ENCODE assay signal across 20 cellular contexts in genomic region chr7:141280100-141280499, GRCh38.
DNase-seq lines count a peak whose midpoint lies in the region; ATAC-seq and TF ChIP-seq lines count a peak whose summit lies in the region.
"Had no signal": no experiment of that assay in that cellular context is flagged by ENCODE, and none has a peak within 500 bp of the region (broad histone marks: within the 10 kb centered on the region; RNA-seq: fewer than 3 reads in every experiment).

No MANE protein-coding gene starts in this region.

- H3F3A ChIP-seq in GM23338 (replicated peaks; ENCODE audit: low read depth), result no peaks in the 10 kb centered on the region

- H3K9me3 ChIP-seq in right atrium auricular region (no peaks in the 10 kb centered on the region), tibial artery (no peaks in the 10 kb centered on the region)
- H3K9me3 ChIP-seq: Peyer's patch, SJCRH30 had no signal

- intact Hi-C loops in tibial artery (cut with DNase I; ENCODE audit: low total_unique reads), result no loop called here

- no peak overlapping the region for H3K27ac ChIP-seq in GM23338 (ENCODE audit: low read depth)
- H3K27ac ChIP-seq in right atrium auricular region, result peak overlapping the region; percentile 66 to 85
- no peak overlapping the region for H3K27ac ChIP-seq in tibial artery
- H3K27ac ChIP-seq: 22Rv1, Peyer's patch, SJCRH30 had no signal

- H3K4me1 ChIP-seq in GM23338 (ENCODE audit: insufficient read depth) (no peaks in the 10 kb centered on the region), right atrium auricular region (peaks cover 0 to 8% of the 10 kb centered on the region in 2 donors), tibial artery (no peaks in the 10 kb centered on the region)
- H3K4me1 ChIP-seq: Peyer's patch, SJCRH30 had no signal

- H4K20me1 ChIP-seq in GM23338 (replicated peaks; ENCODE audit: insufficient read depth), result no peaks in the 10 kb centered on the region

- peak overlapping the region; percentile 31; the same call in 1 of the 2 replicates for H3K27ac Mint-ChIP-seq in GM23338
- H3K27ac Mint-ChIP-seq in activated T-helper 17 cell treated with anti-CD3 and anti-CD28 coated beads, Interleukin-2, amount 50 U/mL, for 72 hours, result no peak overlapping the region
- no peak overlapping the region for H3K27ac Mint-ChIP-seq in activated CD8-positive, alpha-beta memory T cell treated with anti-CD3 and anti-CD28 coated beads, Interleukin-2, amount 10 ng/mL, durations not matched to agents 7 days and 5 days
- H3K27ac Mint-ChIP-seq: B cell had no signal

- peaks cover 2% of the 10 kb centered on the region for H3K27me3 Mint-ChIP-seq in GM23338 (ENCODE audit: insufficient read depth, low read depth, poor library complexity)
- peaks cover 3% of the 10 kb centered on the region for H3K27me3 Mint-ChIP-seq in activated T-helper 17 cell treated with anti-CD3 and anti-CD28 coated beads, Interleukin-2, amount 50 U/mL, for 72 hours
- peaks cover 6% of the 10 kb centered on the region for H3K27me3 Mint-ChIP-seq in activated CD8-positive, alpha-beta memory T cell treated with anti-CD3 and anti-CD28 coated beads, Interleukin-2, amount 10 ng/mL, durations not matched to agents 7 days and 5 days

- peaks cover 14% of the 10 kb centered on the region; the same call in 2 of the 3 replicates for H3K4me1 Mint-ChIP-seq in GM23338
- H3K4me1 Mint-ChIP-seq in activated T-helper 17 cell treated with anti-CD3 and anti-CD28 coated beads, Interleukin-2, amount 50 U/mL, for 72 hours, result peaks cover 10% of the 10 kb centered on the region
- H3K4me1 Mint-ChIP-seq in activated CD8-positive, alpha-beta memory T cell treated with anti-CD3 and anti-CD28 coated beads, Interleukin-2, amount 10 ng/mL, durations not matched to agents 7 days and 5 days, result no peaks in the 10 kb centered on the region
- H3K4me1 Mint-ChIP-seq: B cell had no signal

- H3K9me2 ChIP-seq in GM23338 (ENCODE audit: insufficient read depth), result 0 out of 2 replicates have a peak, but pooled peaks cover 2% of the 10 kb centered on the region

- DNase-seq in NCI-H1092 treated with DMSO at 0.1 percent for 48 hours (lab: John Stamatoyannopoulos, UW) (peak; percentile 14), NCI-H1092 (lab: John Stamatoyannopoulos, UW) (no peak), GM23338 (ENCODE audit: low spot score) (no peak), right atrium auricular region (ENCODE audit: low spot score) (no peak), tibial artery (no peak)
- DNase-seq in activated CD8-positive, alpha-beta memory T cell treated with anti-CD3 and anti-CD28 coated beads, Interleukin-2, amount 10 ng/mL, durations not matched to agents 7 days and 5 days, result no peak
- DNase-seq: H7, Kasumi-1, MV-4-11, NCI-H1694 treated with DMSO at 0.1 percent for 48 hours, NCI-H2081, NCI-H524, NCI-H774, Peyer's patch, SJCRH30 had no signal

- no peak for ATAC-seq in GM23338
- ATAC-seq in activated T-helper 17 cell treated with anti-CD3 and anti-CD28 coated beads, Interleukin-2, amount 50 U/mL, for 72 hours (replicated peaks), result no peak
- no peak for ATAC-seq in activated CD8-positive, alpha-beta memory T cell treated with anti-CD3 and anti-CD28 coated beads, Interleukin-2, amount 10 ng/mL, durations not matched to agents 7 days and 5 days
- ATAC-seq: K562, SK-N-SH treated with all-trans-retinoic acid at 6 μM for 48 hours had no signal

- no peak overlapping the region for H3K4me3 Mint-ChIP-seq in GM23338
- peak overlapping the region; percentile 27 for H3K4me3 Mint-ChIP-seq in activated T-helper 17 cell treated with anti-CD3 and anti-CD28 coated beads, Interleukin-2, amount 50 U/mL, for 72 hours
- H3K4me3 Mint-ChIP-seq in activated CD8-positive, alpha-beta memory T cell treated with anti-CD3 and anti-CD28 coated beads, Interleukin-2, amount 10 ng/mL, durations not matched to agents 7 days and 5 days, result no peak overlapping the region
- H3K4me3 Mint-ChIP-seq: B cell had no signal

- H3K27me3 ChIP-seq in GM23338 (ENCODE audit: insufficient read depth) (no peaks in the 10 kb centered on the region), right atrium auricular region (no peaks in the 10 kb centered on the region), tibial artery (no peaks in the 10 kb centered on the region)
- H3K27me3 ChIP-seq: Peyer's patch had no signal

- CTCF ChIA-PET in activated CD8-positive, alpha-beta memory T cell treated with anti-CD3 and anti-CD28 coated beads, Interleukin-2, amount 10 ng/mL, durations not matched to agents 7 days and 5 days (lab: Charles Lee), result no interaction called here

- H3K36me3 Mint-ChIP-seq in GM23338 (ENCODE audit: low read depth), result no peaks in the 10 kb centered on the region
- no peaks in the 10 kb centered on the region for H3K36me3 Mint-ChIP-seq in activated T-helper 17 cell treated with anti-CD3 and anti-CD28 coated beads, Interleukin-2, amount 50 U/mL, for 72 hours (ENCODE audit: low read depth)
- H3K36me3 Mint-ChIP-seq in activated CD8-positive, alpha-beta memory T cell treated with anti-CD3 and anti-CD28 coated beads, Interleukin-2, amount 10 ng/mL, durations not matched to agents 7 days and 5 days, result no peaks in the 10 kb centered on the region

- H3K4me3 ChIP-seq in GM23338 (no peak overlapping the region), right atrium auricular region (no peak overlapping the region), tibial artery (no peak overlapping the region)
- H3K4me3 ChIP-seq: K562, Peyer's patch, SJCRH30 had no signal

- no peaks in the 10 kb centered on the region for H3K9me3 Mint-ChIP-seq in GM23338
- H3K9me3 Mint-ChIP-seq in activated T-helper 17 cell treated with anti-CD3 and anti-CD28 coated beads, Interleukin-2, amount 50 U/mL, for 72 hours, result no peaks in the 10 kb centered on the region
- H3K9me3 Mint-ChIP-seq in activated CD8-positive, alpha-beta memory T cell treated with anti-CD3 and anti-CD28 coated beads, Interleukin-2, amount 10 ng/mL, durations not matched to agents 7 days and 5 days (ENCODE audit: low read depth), result no peaks in the 10 kb centered on the region

- H3K36me3 ChIP-seq in GM23338 (ENCODE audit: insufficient read depth) (no peaks in the 10 kb centered on the region), right atrium auricular region (no peaks in the 10 kb centered on the region), tibial artery (no peaks in the 10 kb centered on the region)
- H3K36me3 ChIP-seq: Peyer's patch, SJCRH30 had no signal

- no peak overlapping the region for H2AFZ ChIP-seq in GM23338

- no peak overlapping the region for H3K4me2 ChIP-seq in GM23338

- TF ChIP-seq CTCF in GM23338 (conservative IDR thresholded peaks at IDR 0.05; ENCODE audit: low read depth in 2 of 2) (no peak), right atrium auricular region (IDR thresholded peaks at IDR 0.05) (no peak), tibial artery (IDR thresholded peaks at IDR 0.05) (no peak)

- H3K79me2 ChIP-seq in GM23338 (replicated peaks; ENCODE audit: insufficient read depth), result no peaks in the 10 kb centered on the region; the same call in 1 of the 2 replicates

TF ChIP-seq in GM23338, 12 proteins besides CTCF, POLR2A, EP300 and RAD21:
- no peak for TF ChIP-seq STAT1 (IDR thresholded peaks at IDR 0.05; ENCODE audit: unreplicated experiment)

Comparison
In these comparisons a context has a peak if more than half of its experiments do, and no peak if none do; other contexts are left out.
1. H3K27ac ChIP-seq: peak in right atrium auricular region (2 of 2); none in GM23338 (single experiment) and tibial artery (0 of 2).